ENCODE assay signal across 11 cellular contexts in genomic region chr19:30686252-30686762, GRCh38.
DNase-seq lines count a peak whose midpoint lies in the region; ATAC-seq and TF ChIP-seq lines count a peak whose summit lies in the region.
"Had no signal": no experiment of that assay in that cellular context is flagged by ENCODE, and none has a peak within 500 bp of the region (broad histone marks: within the 10 kb centered on the region; RNA-seq: fewer than 3 reads in every experiment).

No MANE protein-coding gene starts in this region.

- no TSS peak for BruUV-seq in Panc1 (replicated peaks; lab: Mats Ljungman, UMichigan)

- H3K9me3 ChIP-seq in Panc1 (ENCODE audit: control insufficient read depth, insufficient read depth, low read depth, low read length), result no peaks in the 10 kb centered on the region
- no peaks in the 10 kb centered on the region for H3K9me3 ChIP-seq in CD8-positive, alpha-beta memory T cell (ENCODE audit: low read length)

- H3K27me3 Mint-ChIP-seq in CD8-positive, alpha-beta memory T cell, result peaks cover 3 to 45% of the 10 kb centered on the region in 2 donors
- H3K27me3 Mint-ChIP-seq in activated CD8-positive, alpha-beta memory T cell treated with anti-CD3 and anti-CD28 coated beads, Interleukin-2, amount 10 ng/mL, durations not matched to agents 7 days and 5 days, result peaks cover 15% of the 10 kb centered on the region

- no peak overlapping the region for H3K27ac ChIP-seq in Panc1 (ENCODE audit: low read length)
- no peak overlapping the region for H3K27ac ChIP-seq in CD8-positive, alpha-beta memory T cell (ENCODE audit: low read depth, low read length)

- peaks cover 12% of the 10 kb centered on the region for H3K4me1 ChIP-seq in Panc1 (ENCODE audit: control insufficient read depth, insufficient read depth, low read length)
- no peaks in the 10 kb centered on the region for H3K4me1 ChIP-seq in CD8-positive, alpha-beta memory T cell (ENCODE audit: insufficient read depth, low read length)

- POLR2A ChIA-PET in Panc1 (lab: Charles Lee), result no interaction called here
- POLR2A ChIA-PET in CD8-positive, alpha-beta memory T cell (lab: Charles Lee), result no interaction called here

- H3K4me3 ChIP-seq in Panc1 (ENCODE audit: low read depth in 2 of 2, low read length in 2 of 2), result no peak overlapping the region
- H3K4me3 ChIP-seq in CD8-positive, alpha-beta memory T cell (ENCODE audit: low read length), result no peak overlapping the region

- peaks cover 16% of the 10 kb centered on the region for H3K27me3 ChIP-seq in Panc1 (ENCODE audit: control insufficient read depth, insufficient read depth, low read length)
- H3K27me3 ChIP-seq in CD8-positive, alpha-beta memory T cell (ENCODE audit: insufficient read depth, low read length, poor library complexity, severe bottlenecking), result no peaks in the 10 kb centered on the region

- intact Hi-C loops in Panc1 (cut with micrococcal nuclease; ENCODE audit: unreplicated experiment), result no loop called here

- CTCF ChIA-PET in Panc1 (lab: Charles Lee), result no interaction called here
- CTCF ChIA-PET in CD8-positive, alpha-beta memory T cell (lab: Charles Lee), result interaction anchor here (1.6 kb wide), 1 partner anchor 1538 kb away, joined by 4 read pairs; no protein-coding TSS in a partner anchor
- CTCF ChIA-PET in activated CD8-positive, alpha-beta memory T cell treated with anti-CD3 and anti-CD28 coated beads, Interleukin-2, amount 10 ng/mL, durations not matched to agents 7 days and 5 days (lab: Charles Lee), result interaction anchor here (1.8 kb wide), 1 partner anchor 1538 kb away, joined by 4 read pairs; no protein-coding TSS in a partner anchor

- no peak overlapping the region for H3K4me3 Mint-ChIP-seq in CD8-positive, alpha-beta memory T cell
- H3K4me3 Mint-ChIP-seq in stimulated activated effector memory CD8-positive, alpha-beta T cell treated with anti-CD3 and anti-CD28 coated beads, Interleukin-12 subunit alpha, Interleukin-12 subunit beta, amount 100 ng/mL, for 72 hours, result no peak overlapping the region
- H3K4me3 Mint-ChIP-seq in activated CD8-positive, alpha-beta memory T cell treated with anti-CD3 and anti-CD28 coated beads, Interleukin-2, amount 10 ng/mL, durations not matched to agents 7 days and 5 days, result no peak overlapping the region

- no peaks in the 10 kb centered on the region for H3K9me3 Mint-ChIP-seq in CD8-positive, alpha-beta memory T cell
- no peaks in the 10 kb centered on the region for H3K9me3 Mint-ChIP-seq in stimulated activated effector memory CD8-positive, alpha-beta T cell treated with anti-CD3 and anti-CD28 coated beads, Interleukin-12 subunit alpha, Interleukin-12 subunit beta, amount 100 ng/mL, for 72 hours
- H3K9me3 Mint-ChIP-seq in activated CD8-positive, alpha-beta memory T cell treated with anti-CD3 and anti-CD28 coated beads, Interleukin-2, amount 10 ng/mL, durations not matched to agents 7 days and 5 days (ENCODE audit: low read depth), result no peaks in the 10 kb centered on the region
- H3K9me3 Mint-ChIP-seq: activated naive CD4-positive, alpha-beta T cell treated with anti-CD3 and anti-CD28 coated beads, Interleukin-2, amount 50 U/mL, for 72 hours had no signal

- peak; percentile 61 for TF ChIP-seq CTCF in Panc1 (IDR thresholded peaks at IDR 0.05)

- H3K27ac Mint-ChIP-seq in CD8-positive, alpha-beta memory T cell, result no peak overlapping the region
- no peak overlapping the region for H3K27ac Mint-ChIP-seq in stimulated activated effector memory CD8-positive, alpha-beta T cell treated with anti-CD3 and anti-CD28 coated beads, Interleukin-12 subunit alpha, Interleukin-12 subunit beta, amount 100 ng/mL, for 72 hours
- H3K27ac Mint-ChIP-seq in activated CD8-positive, alpha-beta memory T cell treated with anti-CD3 and anti-CD28 coated beads, Interleukin-2, amount 10 ng/mL, durations not matched to agents 7 days and 5 days, result no peak overlapping the region
- H3K27ac Mint-ChIP-seq: activated naive CD4-positive, alpha-beta T cell treated with anti-CD3 and anti-CD28 coated beads, Interleukin-2, amount 50 U/mL, for 72 hours had no signal

- in situ Hi-C loops in Panc1 (cut with HindIII; ENCODE audit: low pct_unique_long_range_greater_than_20kb, low sequenced_read_pairs), result no loop called here

- ATAC-seq in Panc1, result no peak
- no peak for ATAC-seq in stimulated activated effector memory CD8-positive, alpha-beta T cell treated with anti-CD3 and anti-CD28 coated beads, Interleukin-12 subunit alpha, Interleukin-12 subunit beta, amount 100 ng/mL, for 72 hours
- no peak for ATAC-seq in activated CD8-positive, alpha-beta memory T cell treated with anti-CD3 and anti-CD28 coated beads, Interleukin-2, amount 10 ng/mL, durations not matched to agents 7 days and 5 days
- ATAC-seq: activated naive CD4-positive, alpha-beta T cell treated with anti-CD3 and anti-CD28 coated beads, Interleukin-2, amount 50 U/mL, for 72 hours had no signal

- DNase-seq in ELR (ENCODE audit: low read depth) (peak; percentile 5), Panc1 (ENCODE audit: low read depth, low spot score) (no peak), fibroblast of peridontal ligament (ENCODE audit: extremely low read depth) (peak; percentile 20), retina (peak; percentile 64)
- no peak for DNase-seq in CD8-positive, alpha-beta memory T cell
- no peak for DNase-seq in stimulated activated effector memory CD8-positive, alpha-beta T cell treated with anti-CD3 and anti-CD28 coated beads, Interleukin-12 subunit alpha, Interleukin-12 subunit beta, amount 100 ng/mL, for 72 hours (ENCODE audit: low spot score in 2 of 2)
- DNase-seq in activated CD8-positive, alpha-beta memory T cell treated with anti-CD3 and anti-CD28 coated beads, Interleukin-2, amount 10 ng/mL, durations not matched to agents 7 days and 5 days, result no peak
- no peak for DNase-seq in activated naive CD4-positive, alpha-beta T cell treated with Interleukin-2 at 50 U/mL for 16 hours
- DNase-seq: NCI-H146; stimulated activated CD8-positive, alpha-beta memory T cell treated with anti-CD3 and anti-CD28 coated beads, Interleukin-4, amount 100 ng/mL, for 48 hours had no signal

- H3K4me1 Mint-ChIP-seq in CD8-positive, alpha-beta memory T cell, result peaks cover 0 to under 1% (median 0%) of the 10 kb centered on the region in 3 donors
- no peaks in the 10 kb centered on the region for H3K4me1 Mint-ChIP-seq in stimulated activated effector memory CD8-positive, alpha-beta T cell treated with anti-CD3 and anti-CD28 coated beads, Interleukin-12 subunit alpha, Interleukin-12 subunit beta, amount 100 ng/mL, for 72 hours
- H3K4me1 Mint-ChIP-seq in activated CD8-positive, alpha-beta memory T cell treated with anti-CD3 and anti-CD28 coated beads, Interleukin-2, amount 10 ng/mL, durations not matched to agents 7 days and 5 days, result no peaks in the 10 kb centered on the region

- no peaks in the 10 kb centered on the region for H3K36me3 Mint-ChIP-seq in CD8-positive, alpha-beta memory T cell
- no peaks in the 10 kb centered on the region for H3K36me3 Mint-ChIP-seq in stimulated activated effector memory CD8-positive, alpha-beta T cell treated with anti-CD3 and anti-CD28 coated beads, Interleukin-12 subunit alpha, Interleukin-12 subunit beta, amount 100 ng/mL, for 72 hours
- H3K36me3 Mint-ChIP-seq in activated CD8-positive, alpha-beta memory T cell treated with anti-CD3 and anti-CD28 coated beads, Interleukin-2, amount 10 ng/mL, durations not matched to agents 7 days and 5 days, result no peaks in the 10 kb centered on the region
- H3K36me3 Mint-ChIP-seq: activated naive CD4-positive, alpha-beta T cell treated with anti-CD3 and anti-CD28 coated beads, Interleukin-2, amount 50 U/mL, for 72 hours had no signal

- H3K36me3 ChIP-seq in Panc1 (ENCODE audit: control insufficient read depth, insufficient read depth, low read length), result no peaks in the 10 kb centered on the region
- no peaks in the 10 kb centered on the region for H3K36me3 ChIP-seq in CD8-positive, alpha-beta memory T cell (ENCODE audit: insufficient read depth, low read length)

Comparison
In these comparisons a context has a peak if more than half of its experiments do, and no peak if none do; other contexts are left out.
1. DNase-seq: peak in ELR (single experiment), fibroblast of peridontal ligament (single experiment) and retina (single experiment); none in Panc1 (single experiment), CD8-positive, alpha-beta memory T cell (0 of 5), stimulated activated effector memory CD8-positive, alpha-beta T cell treated with anti-CD3 and anti-CD28 coated beads, Interleukin-12 subunit alpha, Interleukin-12 subunit beta, amount 100 ng/mL, for 72 hours (0 of 2), activated CD8-positive, alpha-beta memory T cell treated with anti-CD3 and anti-CD28 coated beads, Interleukin-2, amount 10 ng/mL, durations not matched to agents 7 days and 5 days (single experiment) and activated naive CD4-positive, alpha-beta T cell treated with Interleukin-2 at 50 U/mL for 16 hours (single experiment).